ENCODE assay signal across 8 cellular contexts in genomic region chr9:33375238-33375840, GRCh38. TPM values are rescaled to one million over a fixed set of nuclear protein-coding genes. Genes with fewer than 3 reads are reported as not detected.
A peak's percentile ranks its signal among the peaks of the same experiment; 100 is the strongest.
DNase-seq lines count a peak whose midpoint lies in the region; ATAC-seq and TF ChIP-seq lines count a peak whose summit lies in the region.

No MANE protein-coding gene starts in this region.

- H3K4me3 Mint-ChIP-seq in stimulated activated memory B cell treated with anti-CD40 and anti-IgM and Interleukin-4, amounts not matched to agents 10 μg/mL and 1 μg/mL and 100 μg/mL, for 72 hours = no peak overlapping the region

- 31 to 32% methylated on average over 9 to 10 of the region's 15 CpGs for WGBS in gastroesophageal sphincter (ENCODE audit: low coverage in 1 of 2), 2 donors

- H3K9me3 ChIP-seq in DND-41 (ENCODE audit: insufficient read depth, low read length, severe bottlenecking) (no peaks in the 10 kb centered on the region), SJCRH30 (replicated peaks) (no peaks in the 10 kb centered on the region), gastroesophageal sphincter (no peaks in the 10 kb centered on the region), osteoblast (ENCODE audit: low read depth, low read length) (no peaks in the 10 kb centered on the region), PC-3 (ENCODE audit: low read length) (no peaks in the 10 kb centered on the region)

- H3K9me3 Mint-ChIP-seq in stimulated activated memory B cell treated with anti-CD40 and anti-IgM and Interleukin-4, amounts not matched to agents 10 μg/mL and 1 μg/mL and 100 μg/mL, for 72 hours = no peaks in the 10 kb centered on the region

- CTCF ChIA-PET in PC-3 (lab: Charles Lee) = interaction anchor here (0.5 to 2.7 kb wide), 9 partner anchors 21 to 722 kb away, joined by 3 to 12 read pairs (median 4); partner anchors contain the start of gene AQP3

- POLR2A ChIA-PET in PC-3 (lab: Charles Lee; ENCODE audit: unreplicated experiment) = no interaction called here

- no peaks in the 10 kb centered on the region for H3K27me3 ChIP-seq in DND-41 (ENCODE audit: insufficient read depth, low read length, poor library complexity)
- H3K27me3 ChIP-seq in SJCRH30 = no peaks in the 10 kb centered on the region
- no peaks in the 10 kb centered on the region for H3K27me3 ChIP-seq in gastroesophageal sphincter
- no peaks in the 10 kb centered on the region for H3K27me3 ChIP-seq in osteoblast (ENCODE audit: insufficient read depth, low read length)
- no peaks in the 10 kb centered on the region for H3K27me3 ChIP-seq in PC-3 (ENCODE audit: low read length)

- 0 out of 3 replicates have a peak, but pooled peaks have one; percentile 6 for ATAC-seq in DND-41 (ENCODE audit: insufficient read depth, low read depth)
- ATAC-seq in gastroesophageal sphincter = peak; percentile 31
- no peak for ATAC-seq in stimulated activated memory B cell treated with anti-CD40 and anti-IgM and Interleukin-4, amounts not matched to agents 10 μg/mL and 1 μg/mL and 100 μg/mL, for 72 hours
- no peak for ATAC-seq in PC-3

- H3K9ac ChIP-seq in DND-41 (ENCODE audit: low read depth, low read length) (no peak overlapping the region), PC-3 (ENCODE audit: low read length) (no peak overlapping the region)

- no TSS peak for BruUV-seq in PC-3 (replicated peaks; lab: Mats Ljungman, UMichigan)

- no peaks in the 10 kb centered on the region for H3K27me3 Mint-ChIP-seq in stimulated activated memory B cell treated with anti-CD40 and anti-IgM and Interleukin-4, amounts not matched to agents 10 μg/mL and 1 μg/mL and 100 μg/mL, for 72 hours

- TF ChIP-seq POLR2A in gastroesophageal sphincter (IDR thresholded peaks at IDR 0.05) = no peak

- no peak for TF ChIP-seq EP300 in gastroesophageal sphincter (IDR thresholded peaks at IDR 0.05)

- H3K4me1 ChIP-seq in DND-41 (ENCODE audit: insufficient read depth, low read length) = no peaks in the 10 kb centered on the region
- H3K4me1 ChIP-seq in SJCRH30 = no peaks in the 10 kb centered on the region
- H3K4me1 ChIP-seq in gastroesophageal sphincter = peaks cover 0 to 14% (median 0%) of the 10 kb centered on the region in 3 donors
- no peaks in the 10 kb centered on the region for H3K4me1 ChIP-seq in osteoblast (ENCODE audit: insufficient read depth, low read length)
- peaks cover 9% of the 10 kb centered on the region; the same call in 1 of the 2 replicates for H3K4me1 ChIP-seq in PC-3 (ENCODE audit: insufficient read depth, low read length)

- H3K4me2 ChIP-seq in DND-41 (ENCODE audit: insufficient read depth, low read length) = no peak overlapping the region
- peak overlapping the region; percentile 32 for H3K4me2 ChIP-seq in osteoblast (ENCODE audit: insufficient read depth, low read length)
- H3K4me2 ChIP-seq in PC-3 (ENCODE audit: low read length) = no peak overlapping the region

- no peak overlapping the region for H3K27ac ChIP-seq in DND-41 (ENCODE audit: low read length)
- H3K27ac ChIP-seq in SJCRH30 = peak overlapping the region; percentile 42
- H3K27ac ChIP-seq in gastroesophageal sphincter = peak overlapping the region in 3 of 4 donors; percentile 21 to 54 (median 38)
- H3K27ac ChIP-seq in osteoblast (ENCODE audit: low read depth, low read length) = no peak overlapping the region
- no peak overlapping the region for H3K27ac ChIP-seq in PC-3 (ENCODE audit: low read length)

- intact Hi-C loops in PC-3 (cut with micrococcal nuclease) = no loop called here

- H3K79me2 ChIP-seq in DND-41 (ENCODE audit: insufficient read depth, low read length) (no peaks in the 10 kb centered on the region), osteoblast (ENCODE audit: insufficient read depth, low read length) (no peaks in the 10 kb centered on the region), PC-3 (ENCODE audit: low read length) (no peaks in the 10 kb centered on the region)

- no peak overlapping the region for H2AFZ ChIP-seq in DND-41 (ENCODE audit: low read depth, low read length)
- H2AFZ ChIP-seq in osteoblast (ENCODE audit: low read length) = no peak overlapping the region
- no peak overlapping the region for H2AFZ ChIP-seq in PC-3 (ENCODE audit: low read length)

- DNase-seq in DND-41 = no peak
- peak; percentile 42 to 67 for DNase-seq in SJCRH30
- no peak for DNase-seq in osteoblast (ENCODE audit: insufficient read length, low spot score, missing footprints)
- no peak for DNase-seq in PC-3
- DNase-seq in NCI-H1436 (lab: John Stamatoyannopoulos, UW) = no peak
- no peak for DNase-seq in AML-193 (lab: John Stamatoyannopoulos, UW)

- H4K20me1 ChIP-seq in DND-41 (ENCODE audit: insufficient read depth, low read length) (no peaks in the 10 kb centered on the region), osteoblast (ENCODE audit: insufficient read depth, low read length) (no peaks in the 10 kb centered on the region), PC-3 (ENCODE audit: low read length) (no peaks in the 10 kb centered on the region)

- H3K9me2 ChIP-seq in PC-3 (replicated peaks; ENCODE audit: low read length) = no peaks in the 10 kb centered on the region

- no peaks in the 10 kb centered on the region for H3K4me1 Mint-ChIP-seq in stimulated activated memory B cell treated with anti-CD40 and anti-IgM and Interleukin-4, amounts not matched to agents 10 μg/mL and 1 μg/mL and 100 μg/mL, for 72 hours

- H3K36me3 Mint-ChIP-seq in stimulated activated memory B cell treated with anti-CD40 and anti-IgM and Interleukin-4, amounts not matched to agents 10 μg/mL and 1 μg/mL and 100 μg/mL, for 72 hours = peaks cover 17% of the 10 kb centered on the region

- H3K27ac Mint-ChIP-seq in stimulated activated memory B cell treated with anti-CD40 and anti-IgM and Interleukin-4, amounts not matched to agents 10 μg/mL and 1 μg/mL and 100 μg/mL, for 72 hours = no peak overlapping the region

- H3K4me3 ChIP-seq in DND-41 (ENCODE audit: low read depth in 1 of 2, low read length in 2 of 2) (no peak overlapping the region), SJCRH30 (peak overlapping the region; percentile 9), gastroesophageal sphincter (peak overlapping the region in 1 of 2 donors; percentile 23), osteoblast (ENCODE audit: insufficient read depth, low read length) (peak overlapping the region; percentile 3), PC-3 (ENCODE audit: low read length) (no peak overlapping the region)

- TF ChIP-seq CTCF in DND-41 (IDR thresholded peaks at IDR 0.05; ENCODE audit: borderline replicate concordance, extremely low read depth, low read length, poor library complexity, severe bottlenecking) (no peak), gastroesophageal sphincter (IDR thresholded peaks at IDR 0.05) (peak in 1 of 4 experiments; percentile 10), osteoblast (IDR thresholded peaks at IDR 0.05; ENCODE audit: extremely low read depth, low read depth, low read length) (no peak), PC-3 (conservative IDR thresholded peaks at IDR 0.05; ENCODE audit: low read depth, low read length) (no peak)

- H3K36me3 ChIP-seq in DND-41 (ENCODE audit: insufficient read depth, low read length) (peaks cover 13% of the 10 kb centered on the region), SJCRH30 (0 out of 2 replicates have a peak, but pooled peaks cover 4% of the 10 kb centered on the region), gastroesophageal sphincter (peaks cover 0 to 22% of the 10 kb centered on the region in 2 donors), osteoblast (ENCODE audit: insufficient read depth, low read length) (peaks cover 20% of the 10 kb centered on the region), PC-3 (ENCODE audit: low read depth, low read length) (peaks cover 4% of the 10 kb centered on the region; the same call in 1 of the 2 replicates)

- H3F3A ChIP-seq in PC-3 (ENCODE audit: low read length, unreplicated experiment) = no peaks in the 10 kb centered on the region

RNA-seq across cellular contexts. Expression of gene AQP7, which starts 27.0 kb away (rescaled TPM):
- 0.05 and 0.32 TPM in 2 replicates for total RNA-seq in SJCRH30 (2014; rRNA removed; shearing (Covaris generic))
- total RNA-seq in gastroesophageal sphincter (1 to 10 TPM; 1.2 to 2.0 (median 1.6) TPM), osteoblast (0.59 TPM in 1 of 2 replicates, not detected in the other), PC-3 (2014; rRNA removed) (not detected in 2 replicates)

Comparison
In these comparisons a context has a peak if more than half of its experiments do, and no peak if none do; other contexts are left out.
1. ATAC-seq: peak in DND-41 (single experiment) and gastroesophageal sphincter (single experiment); none in stimulated activated memory B cell treated with anti-CD40 and anti-IgM and Interleukin-4, amounts not matched to agents 10 μg/mL and 1 μg/mL and 100 μg/mL, for 72 hours (single experiment) and PC-3 (single experiment).
2. DNase-seq: peak in SJCRH30 (2 of 2); none in DND-41 (single experiment), osteoblast (single experiment), PC-3 (single experiment), NCI-H1436 (single experiment) and AML-193 (0 of 2).
3. H3K27ac ChIP-seq: peak in SJCRH30 (single experiment) and gastroesophageal sphincter (3 of 4); none in DND-41 (single experiment), osteoblast (single experiment) and PC-3 (single experiment).
4. H3K4me3 ChIP-seq: peak in SJCRH30 (single experiment) and osteoblast (single experiment); none in DND-41 (0 of 2) and PC-3 (single experiment).